2 cellular contexts compared by ENCODE assay signal in the genomic region with DNA sequence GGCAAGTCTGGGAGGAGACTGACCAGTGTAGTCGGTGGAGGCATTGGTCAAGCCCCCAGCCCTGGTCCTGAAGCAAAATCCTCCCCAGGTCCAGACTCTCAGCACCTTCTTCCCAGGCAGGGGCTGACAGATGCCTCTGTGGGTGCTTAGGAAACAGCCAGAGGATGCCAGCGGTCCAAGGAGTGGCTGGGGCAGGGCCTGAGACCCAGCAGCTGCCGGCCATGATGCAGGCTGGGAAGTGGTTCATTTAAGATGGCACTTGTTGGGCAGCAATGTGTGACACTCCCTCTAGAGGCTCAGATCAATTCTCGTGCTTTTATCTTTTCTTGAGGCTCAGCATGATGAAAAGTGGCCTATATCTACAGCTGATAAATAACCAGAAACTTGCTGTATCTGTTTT.
TF ChIP-seq lines count a peak whose summit lies in the region.

No MANE protein-coding gene starts in this region.

TF ChIP-seq in HCT116, 20 proteins besides CTCF, POLR2A, EP300 and RAD21:
- TF ChIP-seq EGR1 (IDR thresholded peaks at IDR 0.05; ENCODE audit: low read depth) = no peak
- no peak for TF ChIP-seq TCF7L2 (IDR thresholded peaks at IDR 0.05; ENCODE audit: borderline replicate concordance, extremely low read depth, insufficient read depth, insufficient read length)
- TF ChIP-seq CBX3 (IDR thresholded peaks at IDR 0.05; ENCODE audit: low read depth) = no peak

TF ChIP-seq in H1, 55 proteins besides CTCF, POLR2A, EP300 and RAD21:
- no peak for TF ChIP-seq SRF (IDR thresholded peaks at IDR 0.05; ENCODE audit: low read depth, low read length)
- TF ChIP-seq SIN3A (conservative IDR thresholded peaks at IDR 0.05 in 1 of 2, IDR thresholded peaks at IDR 0.05 in 1 of 2; ENCODE audit: low read depth in 1 of 2, low read length in 2 of 2) = no peak
- no peak for TF ChIP-seq TEAD4 (IDR thresholded peaks at IDR 0.05; ENCODE audit: low read depth, low read length)
- TF ChIP-seq SUZ12 (IDR thresholded peaks at IDR 0.05; ENCODE audit: low read length) = no peak
- TF ChIP-seq CTBP2 (IDR thresholded peaks at IDR 0.05; ENCODE audit: borderline replicate concordance, insufficient read depth, insufficient read length, low read length) = no peak
- no peak for TF ChIP-seq PHF8 (conservative IDR thresholded peaks at IDR 0.05; ENCODE audit: low read depth, low read length)
- no peak for TF ChIP-seq ASH2L (IDR thresholded peaks at IDR 0.05; ENCODE audit: low read length)
- TF ChIP-seq CHD7 (IDR thresholded peaks at IDR 0.05; ENCODE audit: insufficient replicate concordance, low read length) = no peak
- TF ChIP-seq BCL11A (IDR thresholded peaks at IDR 0.05; ENCODE audit: low read depth in 2 of 2, low read length in 2 of 2) = no peak
- no peak for TF ChIP-seq CEBPB (IDR thresholded peaks at IDR 0.05; ENCODE audit: low read depth, low read length)
